ENCODE assay signal across 1 cellular context in genomic region chr11:116276051-116277044, GRCh38.
TF ChIP-seq lines count a peak whose summit lies in the region.

No MANE protein-coding gene starts in this region.

TF ChIP-seq in K562, 482 proteins besides CTCF, POLR2A, EP300 and RAD21 (continued from another document and continues in another):
- no peak for TF ChIP-seq CHD7 (IDR thresholded peaks at IDR 0.05; ENCODE audit: low read depth, low read length)
- no peak for TF ChIP-seq SFPQ (IDR thresholded peaks at IDR 0.05; ENCODE audit: low read depth, low read length)
- no peak for TF ChIP-seq NR1H2 (CRISPR knock-in tag; IDR thresholded peaks at IDR 0.05)
- TF ChIP-seq ATF2 (CRISPR knock-in tag; IDR thresholded peaks at IDR 0.05): no peak
- TF ChIP-seq MIER1 (IDR thresholded peaks at IDR 0.05; ENCODE audit: low read depth): no peak
- TF ChIP-seq OTX1 (CRISPR knock-in tag; IDR thresholded peaks at IDR 0.05): no peak
- no peak for TF ChIP-seq ELF1 (tag; IDR thresholded peaks at IDR 0.05)
- TF ChIP-seq THAP12 (CRISPR knock-in tag; IDR thresholded peaks at IDR 0.05): peak; percentile 83
- no peak for TF ChIP-seq RFX5 (IDR thresholded peaks at IDR 0.05; ENCODE audit: low read depth, low read length)
- TF ChIP-seq ELK3 (CRISPR knock-in tag; IDR thresholded peaks at IDR 0.05): no peak
- TF ChIP-seq KLF13 (tag; IDR thresholded peaks at IDR 0.05; ENCODE audit: borderline replicate concordance, low read depth): peak; percentile 52; the same call in 1 of the 2 replicates
- peak; percentile 57; the same call in 1 of the 2 replicates for TF ChIP-seq TOE1 (IDR thresholded peaks at IDR 0.05; ENCODE audit: borderline replicate concordance)
- no peak for TF ChIP-seq TOE1 (CRISPR knock-in tag; IDR thresholded peaks at IDR 0.05; ENCODE audit: borderline replicate concordance, low read depth)
- TF ChIP-seq CHD2 (IDR thresholded peaks at IDR 0.05; ENCODE audit: low read depth, low read length): no peak
- TF ChIP-seq TRIM24 (IDR thresholded peaks at IDR 0.05): peak in 1 of 2 experiments; percentile 27; a peak in 1 of 4 replicates
- TF ChIP-seq ZBTB34 (CRISPR knock-in tag; IDR thresholded peaks at IDR 0.05): no peak
- TF ChIP-seq CBX1 (IDR thresholded peaks at IDR 0.05; ENCODE audit: low read depth): no peak; the same call in 1 of the 2 replicates
- TF ChIP-seq ILK (tag; IDR thresholded peaks at IDR 0.05; ENCODE audit: borderline replicate concordance, low read depth): no peak
- peak; percentile 41; the same call in 1 of the 2 replicates for TF ChIP-seq CREM (IDR thresholded peaks at IDR 0.05; ENCODE audit: low read depth)
- TF ChIP-seq KAT7 (CRISPR knock-in tag; IDR thresholded peaks at IDR 0.05; ENCODE audit: borderline replicate concordance): no peak
- TF ChIP-seq ARNT (IDR thresholded peaks at IDR 0.05): peak in 1 of 2 experiments; percentile 68; a peak in 1 of 4 replicates
- TF ChIP-seq RNF2 (IDR thresholded peaks at IDR 0.05): no peak
- TF ChIP-seq ERF (CRISPR knock-in tag; IDR thresholded peaks at IDR 0.05): no peak
- no peak for TF ChIP-seq PKNOX1 (IDR thresholded peaks at IDR 0.05)
- no peak for TF ChIP-seq KAT2B (IDR thresholded peaks at IDR 0.05; ENCODE audit: low read depth, low read length)
- TF ChIP-seq CTCFL (IDR thresholded peaks at IDR 0.05; ENCODE audit: borderline replicate concordance, insufficient read depth, low read depth, low read length, poor library complexity, severe bottlenecking): peak; percentile 89
- no peak for TF ChIP-seq ZNF263 (CRISPR knock-in tag; IDR thresholded peaks at IDR 0.05; ENCODE audit: borderline replicate concordance)
- no peak for TF ChIP-seq SLC30A9 (CRISPR knock-in tag; IDR thresholded peaks at IDR 0.05)
- TF ChIP-seq NFYB (IDR thresholded peaks at IDR 0.05; ENCODE audit: extremely low read depth, insufficient read length): no peak
- TF ChIP-seq ZNF41 (CRISPR knock-in tag; conservative IDR thresholded peaks at IDR 0.05): no peak
- 0 out of 2 replicates have a peak, but pooled peaks have one; percentile 8 for TF ChIP-seq KLF16 (IDR thresholded peaks at IDR 0.05)
- peak; percentile 99 for TF ChIP-seq ESRRA (IDR thresholded peaks at IDR 0.05; ENCODE audit: borderline replicate concordance, low read depth)
- TF ChIP-seq SMARCA4 (IDR thresholded peaks at IDR 0.05): no peak
- no peak for TF ChIP-seq TAL1 (IDR thresholded peaks at IDR 0.05)
- no peak for TF ChIP-seq CCAR2 (IDR thresholded peaks at IDR 0.05; ENCODE audit: low read depth, low read length)
